ENCODE assay signal across 10 cellular contexts in the genomic region with DNA sequence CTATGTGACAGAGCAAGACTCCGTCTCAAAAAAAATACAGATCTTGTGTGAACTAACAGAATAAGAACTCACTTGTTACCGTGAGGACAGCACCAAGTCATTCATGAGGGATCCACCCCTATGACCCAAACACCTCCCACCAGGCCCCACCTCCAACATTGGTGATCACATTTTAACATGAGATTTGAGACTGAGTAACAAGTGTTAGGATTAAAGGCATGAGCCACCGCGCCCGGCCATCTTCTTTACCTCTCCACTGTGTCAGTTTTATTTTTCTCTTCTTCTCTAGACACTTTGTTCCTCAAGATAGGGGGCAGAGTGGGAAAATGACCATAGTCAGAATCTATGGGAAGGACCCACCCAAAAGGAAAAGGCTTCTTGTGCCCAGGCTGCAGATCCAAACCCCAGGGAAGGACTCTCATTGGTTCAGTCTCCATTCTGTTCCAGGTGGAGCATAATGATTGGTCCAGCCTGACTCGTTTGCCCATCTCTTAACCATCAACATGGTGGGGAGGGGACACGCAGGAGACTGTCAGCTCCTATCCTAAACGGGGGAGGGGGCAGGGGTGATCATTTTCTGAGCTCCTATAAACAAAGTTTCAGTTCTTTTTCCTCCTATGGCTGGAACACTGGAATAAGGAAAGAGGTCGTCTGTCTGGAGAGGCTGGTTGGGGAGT. TPM values are rescaled to one million over a fixed set of nuclear protein-coding genes. Genes with fewer than 3 reads are reported as not detected.
DNase-seq lines count a peak whose midpoint lies in the region; ATAC-seq, FAIRE-seq and TF ChIP-seq lines count a peak whose summit lies in the region.
"Had no signal": no experiment of that assay in that cellular context is flagged by ENCODE, and none has a peak within 500 bp of the region (broad histone marks: within the 10 kb centered on the region; RNA-seq: fewer than 3 reads in every experiment).

No MANE protein-coding gene starts in this region.

- no peaks in the 10 kb centered on the region for H3K27me3 ChIP-seq in RWPE2 (ENCODE audit: insufficient read depth, poor library complexity, severe bottlenecking)
- H3K27me3 ChIP-seq in pancreas, result no peaks in the 10 kb centered on the region

- in situ Hi-C loops in G401 (cut with HindIII; ENCODE audit: low sequenced_read_pairs), result loop anchor here (5.0 kb wide), 1 partner anchor 68 kb away; no protein-coding TSS in a partner anchor

- WGBS in pancreas, 2 donors, result 65 to 70% methylated on average over 9 of the region's 9 CpGs

- peaks cover 3% of the 10 kb centered on the region for H3K9me3 ChIP-seq in RWPE2 (ENCODE audit: severe bottlenecking)
- H3K9me3 ChIP-seq in pancreas, result no peaks in the 10 kb centered on the region

- TF ChIP-seq CTCF in RWPE2 (IDR thresholded peaks at IDR 0.05; ENCODE audit: poor library complexity, severe bottlenecking) (no peak), pancreas (IDR thresholded peaks at IDR 0.05) (no peak)

- FAIRE-seq in pancreas (lab: Jason Lieb, UNC), result no peak

- H3K27ac ChIP-seq in RWPE2 (ENCODE audit: poor library complexity, severe bottlenecking), result peak overlapping the region; percentile 84
- H3K27ac ChIP-seq in pancreas, result peak overlapping the region; percentile 98 to 100 (median 100)

- H3K36me3 ChIP-seq in RWPE2 (ENCODE audit: low read depth) (peaks cover 9% of the 10 kb centered on the region; the same call in 1 of the 2 replicates), pancreas (no peaks in the 10 kb centered on the region)

- H3K4me3 ChIP-seq in RWPE2 (ENCODE audit: severe bottlenecking), result peak overlapping the region; percentile 99
- peak overlapping the region; percentile 43 to 100 (median 94) for H3K4me3 ChIP-seq in pancreas

- intact Hi-C loops in pancreas (cut with DNase I), result no loop called here

- TF ChIP-seq POLR2A in erythroblast (IDR thresholded peaks at IDR 0.05; ENCODE audit: low read length), result no peak

- ATAC-seq in RWPE2 (ENCODE audit: low read depth) (no peak), pancreas (no peak), GM18907 (IDR thresholded peaks at IDR 0.05; ENCODE audit: unreplicated experiment) (no peak), GM18867 (IDR thresholded peaks at IDR 0.05; ENCODE audit: unreplicated experiment) (no peak)

- peaks cover 4% of the 10 kb centered on the region for H3K4me1 ChIP-seq in RWPE2 (ENCODE audit: insufficient read depth, poor library complexity, severe bottlenecking)
- peaks cover 10 to 18% (median 15%) of the 10 kb centered on the region in 3 donors for H3K4me1 ChIP-seq in pancreas

- DNase-seq in G401 (ENCODE audit: low spot score), result peak; percentile 14
- DNase-seq in RWPE2 (ENCODE audit: low spot score), result no peak
- DNase-seq in erythroblast (lab: John Stamatoyannopoulos, UW), result peak; percentile 41 to 45
- DNase-seq in pancreas, result peak in 1 of 6 donors; percentile 15
- no peak for DNase-seq in glomerular visceral epithelial cell (ENCODE audit: extremely low spot score)
- no peak for DNase-seq in effector CD4-positive, alpha-beta T cell

RNA-seq across cellular contexts. Expression of gene CALM3, which starts 1.3 kb away (rescaled TPM):
- total RNA-seq in G401 (2014; rRNA removed; shearing (Covaris generic)), result 109 and 147 TPM in 2 replicates
- total RNA-seq in pancreas, result 100 to 1,000 TPM in 1 of 6 donors, 10 to 100 TPM in 5; 59.6 to 127 (median 83.3) TPM
- polyA plus RNA-seq in pancreas, result 10 to 100 TPM; 86.6 to 95.5 TPM

RNA-seq across cellular contexts. Expression of gene PTGIR, which starts 25.0 kb away (rescaled TPM):
- 1.7 and 16.2 TPM in 2 replicates for total RNA-seq in G401 (2014; rRNA removed; shearing (Covaris generic))
- 1 to 10 TPM in 4 of 6 donors, under 1 TPM in 2; 0.56 to 4.6 (median 1.6) TPM for total RNA-seq in pancreas
- polyA plus RNA-seq in pancreas, result 1 to 10 TPM; 3.5 TPM

RNA-seq across cellular contexts. Expression of gene GNG8, which starts 36.1 kb away (rescaled TPM):
- total RNA-seq in G401 (2014; rRNA removed; shearing (Covaris generic)), result not detected in 2 replicates
- total RNA-seq in pancreas, result not detected
- polyA plus RNA-seq in pancreas, result not detected
- total RNA-seq: subcutaneous adipose tissue had no signal
- polyA plus RNA-seq: adipose tissue had no signal

Comparison
In these comparisons a context has a peak if more than half of its experiments do, and no peak if none do; other contexts are left out.
1. DNase-seq: peak in G401 (single experiment) and erythroblast (2 of 2); none in RWPE2 (single experiment), glomerular visceral epithelial cell (single experiment) and effector CD4-positive, alpha-beta T cell (single experiment).